22 cellular contexts compared by ENCODE assay signal in the genomic region with DNA sequence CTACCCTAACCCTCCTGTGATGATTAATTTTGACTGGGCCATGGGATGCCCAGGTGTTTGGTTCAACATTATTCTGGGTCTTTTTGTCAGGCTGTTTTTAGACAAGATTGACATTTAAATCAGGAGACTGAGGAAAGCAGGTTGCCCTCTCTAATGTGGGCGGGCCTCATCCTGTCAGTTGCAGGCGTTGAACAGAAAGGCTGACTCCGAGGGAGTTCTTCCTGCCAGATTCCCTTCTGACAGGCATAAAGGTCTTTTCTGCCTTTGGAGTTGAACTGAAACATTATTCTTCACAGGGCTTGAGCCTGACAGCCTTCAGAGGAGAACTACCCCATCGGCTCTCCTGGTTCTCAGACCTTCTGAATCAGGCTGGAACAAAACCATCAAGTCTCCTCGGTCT. TPM values are rescaled to one million over a fixed set of nuclear protein-coding genes. Genes with fewer than 3 reads are reported as not detected.
A peak's percentile ranks its signal among the peaks of the same experiment; 100 is the strongest.
DNase-seq lines count a peak whose midpoint lies in the region; ATAC-seq, FAIRE-seq and TF ChIP-seq lines count a peak whose summit lies in the region.
"Had no signal": no experiment of that assay in that cellular context is flagged by ENCODE, and none has a peak within 500 bp of the region (broad histone marks: within the 10 kb centered on the region; RNA-seq: fewer than 3 reads in every experiment).

No MANE protein-coding gene starts in this region.

- TF ChIP-seq RAD21 in K562 (CRISPR knock-in tag; conservative IDR thresholded peaks at IDR 0.05 in 1 of 2, IDR thresholded peaks at IDR 0.05 in 1 of 2), result no peak

- TF ChIP-seq CTCF in K562 (IDR thresholded peaks at IDR 0.05 in 2 of 3, conservative IDR thresholded peaks at IDR 0.05 in 1 of 3; ENCODE audit: insufficient read depth in 2 of 3, low read depth in 1 of 3, low read length in 3 of 3), result no peak
- no peak for TF ChIP-seq CTCF in right lobe of liver (IDR thresholded peaks at IDR 0.05)
- TF ChIP-seq CTCF in upper lobe of right lung (IDR thresholded peaks at IDR 0.05), result no peak
- no peak for TF ChIP-seq CTCF in foreskin keratinocyte (conservative IDR thresholded peaks at IDR 0.05)

- no peak for DNase-seq in K562 (ENCODE audit: extremely low read depth in 1 of 4, low spot score in 3 of 4)
- DNase-seq in head of caudate nucleus, result peak in 29 of 42 donors; percentile 32 to 90 (median 63)
- peak in 1 of 3 donors; percentile 75 for DNase-seq in right lobe of liver
- DNase-seq in small intestine, result peak; percentile 8
- no peak for DNase-seq in upper lobe of right lung
- no peak for DNase-seq in foreskin keratinocyte
- DNase-seq: ACHN; BE2C; C1 segment of cervical spinal cord; Caco-2; CD4-positive, CD25-positive, alpha-beta regulatory T cell; GDM1; HCEC 1CT had no signal

- no peaks in the 10 kb centered on the region for H3K27me3 ChIP-seq in K562 (ENCODE audit: control insufficient read depth in 2 of 2, insufficient read depth in 2 of 2, low read length in 2 of 2)
- no peaks in the 10 kb centered on the region for H3K27me3 ChIP-seq in right lobe of liver
- no peaks in the 10 kb centered on the region for H3K27me3 ChIP-seq in small intestine (ENCODE audit: control insufficient read depth in 2 of 2, insufficient read depth in 2 of 2, low read length in 2 of 2)
- no peaks in the 10 kb centered on the region for H3K27me3 ChIP-seq in upper lobe of right lung
- H3K27me3 ChIP-seq in foreskin keratinocyte, result no peaks in the 10 kb centered on the region
- H3K27me3 ChIP-seq: BE2C had no signal

- in situ Hi-C loops in K562 (cut with MboI), result no loop called here

- H3K4me1 ChIP-seq in K562 (replicated peaks in 1 of 2; ENCODE audit: control insufficient read depth in 2 of 2, insufficient read depth in 2 of 2, low read length in 2 of 2) (peaks cover 0 to 7% of the 10 kb centered on the region in 2 experiments; a peak in 2 of 5 replicates), right lobe of liver (peaks cover 0 to 43% (median 12%) of the 10 kb centered on the region in 4 donors), small intestine (ENCODE audit: control insufficient read depth in 2 of 2, insufficient read depth in 1 of 2, low read depth in 1 of 2, low read length in 1 of 2) (no peaks in the 10 kb centered on the region), upper lobe of right lung (peaks cover 2% of the 10 kb centered on the region), foreskin keratinocyte (no peaks in the 10 kb centered on the region)
- H3K4me1 ChIP-seq: BE2C, Caco-2 had no signal

- no peak for FAIRE-seq in K562 (lab: Jason Lieb, UNC)
- no peak for FAIRE-seq in small intestine (lab: Jason Lieb, UNC)
- FAIRE-seq: A204.1, D721Med, GM12892, GM18507, H54, HTR-8/SVneo had no signal

- POLR2A ChIA-PET in K562 (lab: Yijun Ruan, JAX), result no interaction called here

- H3K9me3 ChIP-seq in K562 (replicated peaks; ENCODE audit: control insufficient read depth, insufficient read depth, low read depth, low read length) (no peaks in the 10 kb centered on the region), right lobe of liver (no peaks in the 10 kb centered on the region), small intestine (ENCODE audit: control insufficient read depth, low read depth) (no peaks in the 10 kb centered on the region), upper lobe of right lung (no peaks in the 10 kb centered on the region)
- H3K9me3 ChIP-seq: BE2C, Caco-2 had no signal

- no peak for ATAC-seq in K562
- peak in 1 of 4 donors; percentile 30 for ATAC-seq in right lobe of liver
- ATAC-seq in upper lobe of right lung, result no peak
- ATAC-seq in GM21529 (IDR thresholded peaks at IDR 0.05; ENCODE audit: unreplicated experiment), result no peak
- ATAC-seq in foreskin keratinocyte, result no peak
- ATAC-seq in HG03342 (IDR thresholded peaks at IDR 0.05; ENCODE audit: unreplicated experiment), result no peak
- ATAC-seq: GM23338 had no signal

- TF ChIP-seq EP300 in K562 (IDR thresholded peaks at IDR 0.05; ENCODE audit: low read length), result no peak

- H3K4me2 ChIP-seq in K562 (ENCODE audit: insufficient read depth, low read length), result no peak overlapping the region
- H3K4me2 ChIP-seq: GM23338 had no signal

- H3K9me1 ChIP-seq in K562 (ENCODE audit: control insufficient read depth, insufficient read depth, low read length), result no peaks in the 10 kb centered on the region

- no peak for TF ChIP-seq POLR2A in K562 (conservative IDR thresholded peaks at IDR 0.05)
- no peak for TF ChIP-seq POLR2A in right lobe of liver (IDR thresholded peaks at IDR 0.05)

- CTCF ChIA-PET in K562 (lab: Yijun Ruan, JAX; ENCODE audit: low intra/inter-chr PET ratio), result no interaction called here

- no TSS peak for BruUV-seq in K562 (replicated peaks; lab: Mats Ljungman, UMichigan)

- 34% methylated on average over 5 of the region's 5 CpGs for WGBS in K562 (ENCODE audit: insufficient coverage, low coverage, missing lambda C conversion rate)
- 59% methylated on average over 5 of the region's 5 CpGs for WGBS in right lobe of liver (ENCODE audit: insufficient coverage, low coverage, low lambda C conversion rate, missing lambda C conversion rate)
- 22 to 43% (median 22%) methylated on average over 5 of the region's 5 CpGs for WGBS in small intestine, 3 donors

- no peaks in the 10 kb centered on the region; the same call in 1 of the 2 replicates for H4K20me1 ChIP-seq in K562 (replicated peaks; ENCODE audit: control insufficient read depth, insufficient read depth, low read length)

- H3K4me3 ChIP-seq in K562 (no peak overlapping the region), right lobe of liver (peak overlapping the region in 1 of 3 donors; percentile 19), small intestine (ENCODE audit: low read depth in 1 of 2, low read length in 2 of 2) (no peak overlapping the region), upper lobe of right lung (no peak overlapping the region)
- H3K4me3 ChIP-seq: GM23338 had no signal

- no peak overlapping the region for H3K27ac ChIP-seq in K562 (ENCODE audit: extremely low read depth, low read depth, low read length)
- peak overlapping the region in 2 of 3 donors; percentile 89 to 94 for H3K27ac ChIP-seq in right lobe of liver
- no peak overlapping the region for H3K27ac ChIP-seq in small intestine (ENCODE audit: low read depth in 1 of 2, low read length in 1 of 2)
- no peak overlapping the region for H3K27ac ChIP-seq in upper lobe of right lung
- no peak overlapping the region for H3K27ac ChIP-seq in foreskin keratinocyte

- H2AFZ ChIP-seq in K562 (ENCODE audit: low read depth, low read length), result peak overlapping the region; percentile 22; the same call in 1 of the 2 replicates
- H2AFZ ChIP-seq: GM23338 had no signal

- intact Hi-C loops in K562 (cut with micrococcal nuclease), result no loop called here
- intact Hi-C loops in head of caudate nucleus (cut with DNase I), result no loop called here
- intact Hi-C loops in right lobe of liver (cut with DNase I), result no loop called here
- intact Hi-C loops in upper lobe of right lung (cut with DNase I), result no loop called here

- peak overlapping the region in 1 of 2 experiments; percentile 72; a peak in 1 of 4 replicates for H3K9ac ChIP-seq in K562 (ENCODE audit: insufficient read depth in 1 of 2, low read depth in 2 of 2, low read length in 2 of 2)

- H3K79me2 ChIP-seq in K562 (ENCODE audit: control insufficient read depth, insufficient read depth, low read length), result peaks cover 7% of the 10 kb centered on the region

- H3K36me3 ChIP-seq in K562 (ENCODE audit: control insufficient read depth, insufficient read depth, low read length) (peaks cover 1% of the 10 kb centered on the region; the same call in 1 of the 3 replicates), right lobe of liver (no peaks in the 10 kb centered on the region), small intestine (ENCODE audit: control insufficient read depth in 2 of 2, insufficient read depth in 2 of 2, low read length in 2 of 2) (no peaks in the 10 kb centered on the region), upper lobe of right lung (no peaks in the 10 kb centered on the region)
- H3K36me3 ChIP-seq: BE2C had no signal

RNA-seq across cellular contexts. Expression of a gene that starts 4.3 kb away (rescaled TPM):
- 145 and 204 TPM in 2 replicates for total RNA-seq in K562 (2011; cell fraction: chromatin; rRNA removed; ENCODE audit: low replicate concordance)
- total RNA-seq in K562 (2011; cell fraction: nucleolus; rRNA removed), result 116 and 126 TPM in 2 replicates
- 96.6 and 141 TPM in 2 replicates for total RNA-seq in K562 (2011; cell fraction: nucleoplasm; rRNA removed)
- total RNA-seq in K562 (2014; rRNA removed) (222 and 237 TPM in 2 replicates), K562 (2014; rRNA removed; fragmentation: Illumina TruSeq; extraction: Trizol) (311 and 382 TPM in 2 replicates), K562 (2015; rRNA removed; fragmentation: Illumina TruSeq; extraction: Trizol) (292 and 301 TPM in 2 replicates), K562 (2021) (189 and 211 TPM in 2 replicates), right lobe of liver (10 to 100 TPM; 52.5 to 98.1 (median 63.3) TPM), upper lobe of right lung (79.4 TPM), foreskin keratinocyte (209 and 242 TPM in 2 replicates)
- polyA plus RNA-seq in K562 (2011; rRNA removed) (126 and 240 TPM in 2 replicates), K562 (2014; fragmentation: Illumina TruSeq; extraction: Trizol) (324 and 393 TPM in 2 replicates), K562 (2014; fragmentation: Nextera tagmentation; extraction: Ambion mirVana) (10 to 100 TPM; 44.3 to 98.5 TPM), K562 (2014; rRNA removed) (262 and 265 TPM in 2 replicates), small intestine (100 to 1,000 TPM; 103 to 156 (median 104) TPM), foreskin keratinocyte (249 and 296 TPM in 2 replicates)
- polyA plus RNA-seq in K562 (2011; cell fraction: cytosol; rRNA removed), result 134 and 180 TPM in 2 replicates
- 72.2 and 75.9 TPM in 2 replicates for polyA plus RNA-seq in K562 (2011; cell fraction: nucleus; rRNA removed)
- polyA plus RNA-seq in K562 (2012), result 229 and 337 TPM in 2 replicates
- 357 and 499 TPM in 2 replicates for polyA minus RNA-seq in K562 (2011; rRNA and poly(A)+ RNA removed)
- 72.6 and 83.1 TPM in 2 replicates for polyA minus RNA-seq in K562 (2011; cell fraction: cytosol; rRNA and poly(A)+ RNA removed)
- polyA minus RNA-seq in K562 (2011; cell fraction: nucleus; rRNA and poly(A)+ RNA removed), result 50.2 and 64.0 TPM in 2 replicates

RNA-seq across cellular contexts. Expression of a gene that starts 18.4 kb away (rescaled TPM):
- total RNA-seq in K562 (2011; cell fraction: chromatin; rRNA removed; ENCODE audit: low replicate concordance), result not detected in 2 replicates
- not detected in 2 replicates for total RNA-seq in K562 (2011; cell fraction: nucleolus; rRNA removed)
- total RNA-seq in K562 (2011; cell fraction: nucleoplasm; rRNA removed), result not detected in 2 replicates
- not detected in 2 replicates for total RNA-seq in K562 (2014; rRNA removed)
- not detected in 2 replicates for total RNA-seq in K562 (2014; rRNA removed; fragmentation: Illumina TruSeq; extraction: Trizol)
- total RNA-seq in K562 (2015; rRNA removed; fragmentation: Illumina TruSeq; extraction: Trizol), result 0.11 TPM in 1 of 2 replicates, not detected in the other
- total RNA-seq in K562 (2021), result 0.13 TPM in 1 of 2 replicates, not detected in the other
- polyA plus RNA-seq in K562 (2011; rRNA removed), result 0.06 TPM in 1 of 2 replicates, not detected in the other
- polyA plus RNA-seq in K562 (2011; cell fraction: cytosol; rRNA removed), result 0.04 TPM in 1 of 2 replicates, not detected in the other
- not detected in 2 replicates for polyA plus RNA-seq in K562 (2011; cell fraction: nucleus; rRNA removed)
- polyA plus RNA-seq in K562 (2012), result 0.14 TPM in 1 of 2 replicates, not detected in the other
- not detected in 2 replicates for polyA plus RNA-seq in K562 (2014; fragmentation: Illumina TruSeq; extraction: Trizol)
- not detected for polyA plus RNA-seq in K562 (2014; fragmentation: Nextera tagmentation; extraction: Ambion mirVana)
- polyA plus RNA-seq in K562 (2014; rRNA removed), result not detected in 2 replicates
- not detected in 2 replicates for polyA minus RNA-seq in K562 (2011; rRNA and poly(A)+ RNA removed)
- polyA minus RNA-seq in K562 (2011; cell fraction: cytosol; rRNA and poly(A)+ RNA removed), result not detected in 2 replicates
- not detected in 2 replicates for polyA minus RNA-seq in K562 (2011; cell fraction: nucleus; rRNA and poly(A)+ RNA removed)
- under 1 TPM in 3 of 6 experiments, not detected in 3; 0.15 to 0.49 (median 0.25) TPM for total RNA-seq in right lobe of liver
- under 1 TPM; 0.36 to 0.89 (median 0.81) TPM for polyA plus RNA-seq in small intestine
- total RNA-seq in upper lobe of right lung, result 0.64 TPM
- 0.14 and 0.18 TPM in 2 replicates for total RNA-seq in foreskin keratinocyte
- polyA plus RNA-seq in foreskin keratinocyte, result 0.10 and 0.32 TPM in 2 replicates
- polyA plus RNA-seq: CD4-positive, CD25-positive, alpha-beta regulatory T cell had no signal

RNA-seq across cellular contexts. Expression of a gene that starts 22.1 kb away (rescaled TPM):
- 14.7 and 58.9 TPM in 2 replicates for total RNA-seq in K562 (2011; cell fraction: chromatin; rRNA removed; ENCODE audit: low replicate concordance)
- total RNA-seq in K562 (2011; cell fraction: nucleolus; rRNA removed), result 52.1 and 58.4 TPM in 2 replicates
- 29.8 and 30.5 TPM in 2 replicates for total RNA-seq in K562 (2011; cell fraction: nucleoplasm; rRNA removed)
- 9.5 and 14.0 TPM in 2 replicates for total RNA-seq in K562 (2014; rRNA removed)
- 0.61 and 1.3 TPM in 2 replicates for total RNA-seq in K562 (2014; rRNA removed; fragmentation: Illumina TruSeq; extraction: Trizol)
- 3.2 TPM in 2 replicates for total RNA-seq in K562 (2015; rRNA removed; fragmentation: Illumina TruSeq; extraction: Trizol)
- total RNA-seq in K562 (2021), result 10.9 TPM in 2 replicates
- 6.7 and 10.2 TPM in 2 replicates for polyA plus RNA-seq in K562 (2011; rRNA removed)
- 11.1 and 20.7 TPM in 2 replicates for polyA plus RNA-seq in K562 (2011; cell fraction: cytosol; rRNA removed)
- polyA plus RNA-seq in K562 (2011; cell fraction: nucleus; rRNA removed), result 75.5 and 90.8 TPM in 2 replicates
- 7.4 and 23.7 TPM in 2 replicates for polyA plus RNA-seq in K562 (2012)
- 2.8 and 7.3 TPM in 2 replicates for polyA plus RNA-seq in K562 (2014; fragmentation: Illumina TruSeq; extraction: Trizol)
- under 1 TPM; 0.17 to 0.24 TPM for polyA plus RNA-seq in K562 (2014; fragmentation: Nextera tagmentation; extraction: Ambion mirVana)
- polyA plus RNA-seq in K562 (2014; rRNA removed), result 14.4 and 15.9 TPM in 2 replicates
- 1.3 and 1.6 TPM in 2 replicates for polyA minus RNA-seq in K562 (2011; rRNA and poly(A)+ RNA removed)
- polyA minus RNA-seq in K562 (2011; cell fraction: cytosol; rRNA and poly(A)+ RNA removed), result 3.2 and 7.4 TPM in 2 replicates
- 10.1 and 12.0 TPM in 2 replicates for polyA minus RNA-seq in K562 (2011; cell fraction: nucleus; rRNA and poly(A)+ RNA removed)
- 10 to 100 TPM in 5 of 6 experiments, 1 to 10 TPM in 1; 9.8 to 21.2 (median 13.1) TPM for total RNA-seq in right lobe of liver
- polyA plus RNA-seq in small intestine, result 10 to 100 TPM in 1 of 3 donors, 1 to 10 TPM in 2; 7.8 to 30.9 (median 10.0) TPM
- total RNA-seq in upper lobe of right lung, result 62.0 TPM
- 48.2 and 58.1 TPM in 2 replicates for total RNA-seq in foreskin keratinocyte
- 64.6 and 70.8 TPM in 2 replicates for polyA plus RNA-seq in foreskin keratinocyte

RNA-seq across cellular contexts. Expression of a gene that starts 52.2 kb away (rescaled TPM):
- total RNA-seq in K562 (2011; cell fraction: chromatin; rRNA removed; ENCODE audit: low replicate concordance), result 12.0 and 16.1 TPM in 2 replicates
- total RNA-seq in K562 (2011; cell fraction: nucleolus; rRNA removed), result 11.0 and 11.2 TPM in 2 replicates
- 18.0 and 31.5 TPM in 2 replicates for total RNA-seq in K562 (2011; cell fraction: nucleoplasm; rRNA removed)
- total RNA-seq in K562 (2014; rRNA removed) (23.4 and 32.6 TPM in 2 replicates), K562 (2014; rRNA removed; fragmentation: Illumina TruSeq; extraction: Trizol) (2.8 and 3.2 TPM in 2 replicates), K562 (2015; rRNA removed; fragmentation: Illumina TruSeq; extraction: Trizol) (10.3 and 12.5 TPM in 2 replicates), K562 (2021) (30.7 and 33.7 TPM in 2 replicates), right lobe of liver (10 to 100 TPM in 3 of 6 experiments, 1 to 10 TPM in 3; 7.5 to 29.1 (median 10.1) TPM), upper lobe of right lung (168 TPM), foreskin keratinocyte (not detected in 2 replicates)
- polyA plus RNA-seq in K562 (2011; rRNA removed) (8.6 and 28.6 TPM in 2 replicates), K562 (2014; fragmentation: Illumina TruSeq; extraction: Trizol) (16.0 and 32.1 TPM in 2 replicates), K562 (2014; fragmentation: Nextera tagmentation; extraction: Ambion mirVana) (under 1 TPM; 0.10 to 0.11 TPM), K562 (2014; rRNA removed) (16.2 and 21.9 TPM in 2 replicates), small intestine (10 to 100 TPM in 2 of 3 donors, 1 to 10 TPM in 1; 3.4 to 25.4 (median 13.6) TPM), foreskin keratinocyte (not detected in 2 replicates)
- 28.0 and 35.1 TPM in 2 replicates for polyA plus RNA-seq in K562 (2011; cell fraction: cytosol; rRNA removed)
- polyA plus RNA-seq in K562 (2011; cell fraction: nucleus; rRNA removed), result 24.3 and 25.6 TPM in 2 replicates
- 20.6 and 54.3 TPM in 2 replicates for polyA plus RNA-seq in K562 (2012)
- 21.0 and 25.6 TPM in 2 replicates for polyA minus RNA-seq in K562 (2011; rRNA and poly(A)+ RNA removed)
- 22.7 and 32.9 TPM in 2 replicates for polyA minus RNA-seq in K562 (2011; cell fraction: cytosol; rRNA and poly(A)+ RNA removed)
- 6.5 and 12.0 TPM in 2 replicates for polyA minus RNA-seq in K562 (2011; cell fraction: nucleus; rRNA and poly(A)+ RNA removed)
- total RNA-seq: Caco-2, GM23338 had no signal

Comparison
In these comparisons a context has a peak if more than half of its experiments do, and no peak if none do; other contexts are left out.
1. DNase-seq: peak in head of caudate nucleus (29 of 42) and small intestine (single experiment); none in K562 (0 of 4), upper lobe of right lung (single experiment) and foreskin keratinocyte (0 of 2).
2. H3K27ac ChIP-seq: peak in right lobe of liver (2 of 3); none in K562 (single experiment), small intestine (0 of 2), upper lobe of right lung (single experiment) and foreskin keratinocyte (single experiment).